1 cellular context compared by ENCODE assay signal in genomic region chr6:111541720-111542065, GRCh38.
TF ChIP-seq lines count a peak whose summit lies in the region.

No MANE protein-coding gene starts in this region.

TF ChIP-seq in SK-N-SH, 30 proteins besides CTCF, POLR2A, EP300 and RAD21 (continued from another document):
- TF ChIP-seq ZBTB33 (IDR thresholded peaks at IDR 0.05; ENCODE audit: borderline replicate concordance, low read depth) (no peak), CHD2 (IDR thresholded peaks at IDR 0.05; ENCODE audit: low read length, partially characterized antibody) (no peak), EZH2phosphoT487 (IDR thresholded peaks at IDR 0.05; ENCODE audit: borderline replicate concordance, low read depth) (no peak), USF1 (IDR thresholded peaks at IDR 0.05; ENCODE audit: borderline replicate concordance, low read depth) (no peak), TAF1 (IDR thresholded peaks at IDR 0.05; ENCODE audit: borderline replicate concordance, low read depth, low read length) (no peak), REST (IDR thresholded peaks at IDR 0.05; ENCODE audit: low read depth, low read length) (no peak)
